ENCODE assay signal across 15 cellular contexts in the genomic region with DNA sequence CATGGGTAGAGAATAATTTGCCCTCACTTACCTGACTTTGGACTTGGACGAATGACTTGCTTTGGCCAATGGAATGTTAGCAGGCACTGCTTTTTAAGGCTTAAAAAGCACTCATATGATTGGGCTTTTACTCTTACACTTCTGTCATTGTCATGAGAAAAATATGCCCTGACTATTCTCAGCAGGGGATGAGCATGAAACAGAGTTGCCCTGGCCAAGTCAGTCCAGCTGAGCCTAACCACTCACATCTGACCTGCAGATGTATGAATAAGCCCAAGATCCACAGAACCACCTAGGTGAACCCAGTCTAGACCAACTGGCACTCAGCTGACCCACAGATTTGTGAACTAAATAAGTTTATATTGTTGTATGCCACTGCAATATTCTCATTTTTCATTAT.
DNase-seq lines count a peak whose midpoint lies in the region.
"Had no signal": no experiment of that assay in that cellular context is flagged by ENCODE, and none has a peak within 500 bp of the region (broad histone marks: within the 10 kb centered on the region; RNA-seq: fewer than 3 reads in every experiment).

No MANE protein-coding gene starts in this region.

- DNase-seq in AG20443 (ENCODE audit: low spot score), result peak; percentile 56
- DNase-seq in HS-5 (ENCODE audit: low read depth), result peak; percentile 5
- peak; percentile 4 for DNase-seq in astrocyte of the hippocampus (ENCODE audit: low read depth, low spot score)
- DNase-seq in kidney tubule cell (ENCODE audit: low spot score), result peak; percentile 68
- no peak for DNase-seq in midbrain (lab: John Stamatoyannopoulos, UW)
- DNase-seq in NCI-H510A (lab: John Stamatoyannopoulos, UW), result no peak
- no peak for DNase-seq in NCI-H226
- DNase-seq: AML-193, COR-L47, KBM-7, NCI-H1048, NCI-H1436 treated with DMSO at 0.1 percent for 48 hours, NCI-H2081 treated with DMSO at 0.1 percent for 48 hours, NCI-H524, PC-9 had no signal

Comparison
In these comparisons a context has a peak if more than half of its experiments do, and no peak if none do; other contexts are left out.
1. DNase-seq: peak in AG20443 (single experiment), HS-5 (single experiment), astrocyte of the hippocampus (single experiment) and kidney tubule cell (single experiment); none in midbrain (single experiment), NCI-H510A (single experiment) and NCI-H226 (single experiment).